Comparison of ENCODE assay signal across 1 cellular context in the genomic region with DNA sequence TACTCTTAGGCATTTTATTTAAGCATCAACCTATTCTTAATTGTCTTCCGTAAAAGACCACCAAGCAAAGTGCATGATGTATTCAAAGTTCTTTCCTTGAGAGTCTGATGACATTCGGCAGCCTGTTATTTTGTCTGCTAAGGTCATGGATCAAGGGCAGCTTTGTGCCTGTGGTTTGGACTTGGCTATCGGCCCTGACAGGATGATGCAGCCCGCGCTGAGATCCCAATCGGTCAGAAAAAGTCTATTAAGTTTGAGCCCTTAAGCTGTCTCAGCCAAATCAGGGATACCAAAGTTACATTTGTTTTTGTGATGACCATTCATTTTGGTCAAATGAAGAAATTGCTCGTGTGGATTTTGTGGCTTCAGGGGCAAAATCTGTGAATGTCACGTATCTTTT.
TF ChIP-seq lines count a peak whose summit lies in the region.

No MANE protein-coding gene starts in this region.

TF ChIP-seq in K562, 482 proteins besides CTCF, POLR2A, EP300 and RAD21 (continued from another document):
- TF ChIP-seq, protein P1, sequence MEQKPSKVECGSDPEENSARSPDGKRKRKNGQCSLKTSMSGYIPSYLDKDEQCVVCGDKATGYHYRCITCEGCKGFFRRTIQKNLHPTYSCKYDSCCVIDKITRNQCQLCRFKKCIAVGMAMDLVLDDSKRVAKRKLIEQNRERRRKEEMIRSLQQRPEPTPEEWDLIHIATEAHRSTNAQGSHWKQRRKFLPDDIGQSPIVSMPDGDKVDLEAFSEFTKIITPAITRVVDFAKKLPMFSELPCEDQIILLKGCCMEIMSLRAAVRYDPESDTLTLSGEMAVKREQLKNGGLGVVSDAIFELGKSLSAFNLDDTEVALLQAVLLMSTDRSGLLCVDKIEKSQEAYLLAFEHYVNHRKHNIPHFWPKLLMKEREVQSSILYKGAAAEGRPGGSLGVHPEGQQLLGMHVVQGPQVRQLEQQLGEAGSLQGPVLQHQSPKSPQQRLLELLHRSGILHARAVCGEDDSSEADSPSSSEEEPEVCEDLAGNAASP (IDR thresholded peaks at IDR 0.05), result no peak
- peak; percentile 95 for TF ChIP-seq ESRRA (IDR thresholded peaks at IDR 0.05; ENCODE audit: borderline replicate concordance, low read depth)
- 0 out of 2 replicates have a peak, but pooled peaks have one; percentile 31 for TF ChIP-seq FOSL1 (tag; conservative IDR thresholded peaks at IDR 0.05)
- peak; percentile 79 for TF ChIP-seq NFE2 (IDR thresholded peaks at IDR 0.05; ENCODE audit: low read depth)
- TF ChIP-seq ZNF592 (IDR thresholded peaks at IDR 0.05), result no peak
- TF ChIP-seq MEIS2 (IDR thresholded peaks at IDR 0.05; ENCODE audit: partially characterized antibody), result peak; percentile 48
- TF ChIP-seq C11orf30 (IDR thresholded peaks at IDR 0.05; ENCODE audit: low read depth), result peak; percentile 39; the same call in 1 of the 2 replicates
- peak; percentile 23; the same call in 1 of the 2 replicates for TF ChIP-seq TEAD4 (IDR thresholded peaks at IDR 0.05; ENCODE audit: low read length)
- TF ChIP-seq TEAD4 (CRISPR knock-in tag; IDR thresholded peaks at IDR 0.05; ENCODE audit: borderline replicate concordance), result no peak
- TF ChIP-seq, protein P2, sequence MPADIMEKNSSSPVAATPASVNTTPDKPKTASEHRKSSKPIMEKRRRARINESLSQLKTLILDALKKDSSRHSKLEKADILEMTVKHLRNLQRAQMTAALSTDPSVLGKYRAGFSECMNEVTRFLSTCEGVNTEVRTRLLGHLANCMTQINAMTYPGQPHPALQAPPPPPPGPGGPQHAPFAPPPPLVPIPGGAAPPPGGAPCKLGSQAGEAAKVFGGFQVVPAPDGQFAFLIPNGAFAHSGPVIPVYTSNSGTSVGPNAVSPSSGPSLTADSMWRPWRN (IDR thresholded peaks at IDR 0.05; ENCODE audit: low read depth), result peak; percentile 79
- 0 out of 4 replicates have a peak, but pooled peaks of 1 of the 2 experiments have one; percentile 47 for TF ChIP-seq RCOR1 (IDR thresholded peaks at IDR 0.05; ENCODE audit: borderline replicate concordance in 1 of 2, low read depth in 2 of 2, low read length in 2 of 2)
